In the genomic region with DNA sequence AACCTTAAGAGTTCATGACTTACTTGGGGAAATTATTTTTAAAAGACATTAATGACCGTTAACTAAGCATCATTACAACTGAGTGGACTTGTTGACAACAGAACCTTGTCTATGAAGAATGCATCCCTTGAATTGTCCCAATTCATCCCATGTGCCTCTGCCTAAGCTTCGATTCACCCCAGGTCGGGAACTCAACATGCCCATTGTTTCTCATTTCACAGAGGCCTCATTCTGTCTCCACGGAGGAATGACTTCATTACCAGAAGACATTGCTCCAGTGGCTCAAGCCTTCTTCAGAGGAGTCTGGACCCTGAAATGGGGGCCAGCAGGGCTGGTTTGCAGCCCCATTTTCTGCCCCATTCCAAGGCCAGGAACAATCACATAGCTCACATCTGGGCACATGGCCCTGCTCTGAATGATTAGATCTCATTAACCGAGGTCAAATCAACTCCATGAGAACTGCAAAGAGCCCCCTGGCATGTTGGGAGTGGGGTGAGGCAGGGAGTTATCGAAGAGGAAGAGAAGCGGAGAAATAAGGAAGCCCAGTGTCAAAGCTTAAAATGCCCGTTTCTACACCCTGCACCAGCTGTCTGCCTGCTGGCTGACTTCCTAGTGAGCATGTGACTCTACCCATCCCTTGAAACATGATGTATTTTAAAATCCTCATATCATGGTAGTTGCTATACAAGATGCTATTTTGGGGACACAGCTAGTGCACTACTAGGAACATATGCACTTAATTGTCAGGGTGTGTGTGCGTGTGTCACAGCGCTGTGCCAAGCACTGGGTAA, we compare ENCODE assay signal across 12 cellular contexts.
DNase-seq lines count a peak whose midpoint lies in the region; ATAC-seq, FAIRE-seq and TF ChIP-seq lines count a peak whose summit lies in the region.
"Had no signal": no experiment of that assay in that cellular context is flagged by ENCODE, and none has a peak within 500 bp of the region (broad histone marks: within the 10 kb centered on the region; RNA-seq: fewer than 3 reads in every experiment).

No MANE protein-coding gene starts in this region.

- peaks cover 33% of the 10 kb centered on the region for H3K79me2 ChIP-seq in K562 (ENCODE audit: control insufficient read depth, insufficient read depth, low read length)

- no peak for TF ChIP-seq EP300 in K562 (IDR thresholded peaks at IDR 0.05; ENCODE audit: low read length)

- TF ChIP-seq CTCF in K562 (IDR thresholded peaks at IDR 0.05 in 2 of 3, conservative IDR thresholded peaks at IDR 0.05 in 1 of 3; ENCODE audit: insufficient read depth in 2 of 3, low read depth in 1 of 3, low read length in 3 of 3) = no peak

- H3K9me1 ChIP-seq in K562 (ENCODE audit: control insufficient read depth, insufficient read depth, low read length) = no peaks in the 10 kb centered on the region

- FAIRE-seq in K562 (lab: Jason Lieb, UNC) = no peak

- H3K9ac ChIP-seq in K562 (ENCODE audit: insufficient read depth in 1 of 2, low read depth in 2 of 2, low read length in 2 of 2) = peak overlapping the region in 1 of 2 experiments; percentile 59; a peak in 2 of 4 replicates

- BruUV-seq in K562 (replicated peaks; lab: Mats Ljungman, UMichigan) = no TSS peak

- no peaks in the 10 kb centered on the region for H3K36me3 ChIP-seq in K562 (ENCODE audit: control insufficient read depth, insufficient read depth, low read length)

- H3K4me3 ChIP-seq in K562 = no peak overlapping the region

- no peak for TF ChIP-seq RAD21 in K562 (CRISPR knock-in tag; conservative IDR thresholded peaks at IDR 0.05 in 1 of 2, IDR thresholded peaks at IDR 0.05 in 1 of 2)

- H4K20me1 ChIP-seq in K562 (replicated peaks; ENCODE audit: control insufficient read depth, insufficient read depth, low read length) = no peaks in the 10 kb centered on the region

- WGBS in K562 (ENCODE audit: insufficient coverage, low coverage, missing lambda C conversion rate) = 81% methylated on average over 10 of the region's 10 CpGs

- ATAC-seq in K562 (no peak), HG03439 (IDR thresholded peaks at IDR 0.05; ENCODE audit: unreplicated experiment) (no peak), HG03196 (IDR thresholded peaks at IDR 0.05; ENCODE audit: unreplicated experiment) (no peak), GM19023 (IDR thresholded peaks at IDR 0.05; ENCODE audit: unreplicated experiment) (no peak)

- no peak for TF ChIP-seq POLR2A in K562 (conservative IDR thresholded peaks at IDR 0.05)

- no peaks in the 10 kb centered on the region for H3K9me3 ChIP-seq in K562 (replicated peaks; ENCODE audit: control insufficient read depth, insufficient read depth, low read depth, low read length)

- CTCF ChIA-PET in K562 (lab: Yijun Ruan, JAX; ENCODE audit: low intra/inter-chr PET ratio) = interaction anchor here (0.7 kb wide), 1 partner anchor 413 kb away, joined by 3 read pairs; no protein-coding TSS in a partner anchor

- in situ Hi-C loops in K562 (cut with MboI) = loop anchor here (25.0 kb wide), 1 partner anchor 1901 kb away; a partner anchor contains a TSS
- in situ Hi-C loops in ACHN (cut with HindIII; ENCODE audit: low pct_ligation_motif_present, low pct_unique_long_range_greater_than_20kb, low sequenced_read_pairs) = no loop called here

- POLR2A ChIA-PET in K562 (lab: Yijun Ruan, JAX) = interaction anchor here (1.2 to 1.5 kb wide), 3 partner anchors 9 to 15 kb away, joined by 3 to 5 read pairs (median 4); no protein-coding TSS in a partner anchor

- intact Hi-C loops in K562 (cut with micrococcal nuclease) = no loop called here

- H3K4me1 ChIP-seq in K562 (replicated peaks in 1 of 2; ENCODE audit: control insufficient read depth in 2 of 2, insufficient read depth in 2 of 2, low read length in 2 of 2) = peaks cover 14 to 29% of the 10 kb centered on the region in 2 experiments

- H3K27ac ChIP-seq in K562 (ENCODE audit: extremely low read depth, low read depth, low read length) (no peak overlapping the region), temporal lobe (ENCODE audit: low read depth, low read length) (peak overlapping the region; percentile 40)
- H3K27ac ChIP-seq: epithelial cell of prostate had no signal

- DNase-seq in LHCN-M2 (ENCODE audit: low read depth) = peak; percentile 72
- no peak for DNase-seq in K562 (ENCODE audit: extremely low read depth in 1 of 4, low spot score in 3 of 4)
- peak; percentile 43 for DNase-seq in midbrain (lab: John Stamatoyannopoulos, UW)
- DNase-seq in ACHN = no peak
- DNase-seq: activated CD4-positive, alpha-beta T cell treated with anti-CD3 and anti-CD28 coated beads, Interleukin-2, amount 10 ng/mL, durations not matched to agents 24 days and 14 days; GOT3; stimulated activated CD8-positive, alpha-beta memory T cell treated with anti-CD3 and anti-CD28 coated beads, Interleukin-4, amount 100 ng/mL, for 48 hours had no signal

- no peak overlapping the region for H3K4me2 ChIP-seq in K562 (ENCODE audit: insufficient read depth, low read length)

- no peaks in the 10 kb centered on the region for H3K27me3 ChIP-seq in K562 (ENCODE audit: control insufficient read depth in 2 of 2, insufficient read depth in 2 of 2, low read length in 2 of 2)

- H2AFZ ChIP-seq in K562 (ENCODE audit: low read depth, low read length) = peak overlapping the region; percentile 98

TF ChIP-seq in K562, 482 proteins besides CTCF, POLR2A, EP300 and RAD21:
- TF ChIP-seq PHB (CRISPR knock-in tag; IDR thresholded peaks at IDR 0.05) (no peak), CEBPG (CRISPR knock-in tag; IDR thresholded peaks at IDR 0.05) (no peak), CEBPG (tag; conservative IDR thresholded peaks at IDR 0.05 in 1 of 2, IDR thresholded peaks at IDR 0.05 in 1 of 2) (no peak), RBM39 (optimal IDR thresholded peaks at IDR 0.05; ENCODE audit: low read depth, low read length) (no peak), SNRNP70 (optimal IDR thresholded peaks at IDR 0.05; ENCODE audit: low read depth, low read length) (no peak), SPI1 (IDR thresholded peaks at IDR 0.05; ENCODE audit: borderline replicate concordance, low read depth, low read length) (no peak), ZNF764 (CRISPR knock-in tag; IDR thresholded peaks at IDR 0.05; ENCODE audit: low read depth) (no peak), SMARCA5 (IDR thresholded peaks at IDR 0.05) (no peak), ZNF143 (CRISPR knock-in tag; IDR thresholded peaks at IDR 0.05) (no peak), RBM25 (IDR thresholded peaks at IDR 0.05; ENCODE audit: low read depth, low read length, severe bottlenecking) (no peak)
TF ChIP-seq in K562: peak in this region for 0.

Comparison
In these comparisons a context has a peak if more than half of its experiments do, and no peak if none do; other contexts are left out.
1. DNase-seq: peak in LHCN-M2 (single experiment) and midbrain (single experiment); none in K562 (0 of 4) and ACHN (single experiment).